ENCODE assay signal across 7 cellular contexts in the genomic region with DNA sequence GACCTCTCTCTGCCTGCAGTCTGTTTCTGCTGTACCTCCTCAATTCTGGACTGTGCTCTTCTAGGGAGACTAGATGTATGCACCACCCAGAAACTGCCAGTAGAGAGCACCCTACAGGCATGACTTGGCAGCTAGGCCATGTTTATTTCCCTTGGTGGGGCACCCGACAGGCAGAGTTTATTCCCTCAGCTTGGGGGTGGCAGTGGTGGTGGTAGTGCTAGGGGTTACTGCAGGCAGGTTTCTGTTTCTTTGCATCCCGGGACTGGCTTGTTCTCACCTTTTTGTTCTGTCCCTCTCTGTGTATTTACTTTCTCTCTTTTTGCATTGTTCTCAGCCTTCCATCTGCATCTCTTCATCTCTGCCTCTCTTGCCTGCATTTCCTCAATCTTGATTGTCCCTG. TPM values are rescaled to one million over a fixed set of nuclear protein-coding genes. Genes with fewer than 3 reads are reported as not detected.
DNase-seq lines count a peak whose midpoint lies in the region; ATAC-seq, FAIRE-seq and TF ChIP-seq lines count a peak whose summit lies in the region.

No MANE protein-coding gene starts in this region.

- TF ChIP-seq CTCF in GM10266 (IDR thresholded peaks at IDR 0.05; ENCODE audit: control insufficient read depth, insufficient read depth, low read depth, missing control alignments) (peak; percentile 68), gastroesophageal sphincter (IDR thresholded peaks at IDR 0.05) (peak in 3 of 4 experiments; percentile 64 to 74 (median 67)), omental fat pad (IDR thresholded peaks at IDR 0.05) (no peak)

- peak; percentile 44 for FAIRE-seq in HTR-8/SVneo (lab: Jason Lieb, UNC)

- H3K4me3 ChIP-seq in SJCRH30 (no peak overlapping the region), gastroesophageal sphincter (no peak overlapping the region)

- no peak for TF ChIP-seq EP300 in gastroesophageal sphincter (IDR thresholded peaks at IDR 0.05)

- DNase-seq in GM10266 (ENCODE audit: extremely low spot score) (peak; percentile 79), HTR-8/SVneo (ENCODE audit: insufficient read length, low spot score) (peak; percentile 72), SJCRH30 (peak; percentile 82 to 90), omental fat pad (ENCODE audit: low spot score) (no peak)
- peak; percentile 57 for DNase-seq in activated naive CD4-positive, alpha-beta T cell treated with anti-CD3 and anti-CD28 coated beads, Interleukin-2, amount 50 U/mL, for 16 hours

- ATAC-seq in gastroesophageal sphincter (peak; percentile 81), omental fat pad (ENCODE audit: low FRiP score) (peak; percentile 77), GM19467 (IDR thresholded peaks at IDR 0.05; ENCODE audit: unreplicated experiment) (no peak)

- 0 to 6% methylated on average over 2 of the region's 2 CpGs for WGBS in gastroesophageal sphincter (ENCODE audit: low coverage in 1 of 2), 2 donors

- no peaks in the 10 kb centered on the region for H3K9me3 ChIP-seq in SJCRH30 (replicated peaks)
- H3K9me3 ChIP-seq in gastroesophageal sphincter: no peaks in the 10 kb centered on the region

- no peaks in the 10 kb centered on the region for H3K27me3 ChIP-seq in SJCRH30
- no peaks in the 10 kb centered on the region for H3K27me3 ChIP-seq in gastroesophageal sphincter

- H3K36me3 ChIP-seq in SJCRH30 (no peaks in the 10 kb centered on the region), gastroesophageal sphincter (peaks cover 0 to 93% of the 10 kb centered on the region in 2 donors)

- H3K4me1 ChIP-seq in SJCRH30 (peaks cover 4% of the 10 kb centered on the region; the same call in 1 of the 2 replicates), gastroesophageal sphincter (peaks cover 0 to 18% (median 11%) of the 10 kb centered on the region in 3 donors)

- no peak for TF ChIP-seq POLR2A in gastroesophageal sphincter (IDR thresholded peaks at IDR 0.05)

- H3K27ac ChIP-seq in SJCRH30: no peak overlapping the region
- peak overlapping the region in 3 of 4 donors; percentile 16 to 63 (median 53) for H3K27ac ChIP-seq in gastroesophageal sphincter

RNA-seq across cellular contexts. Expression of gene PRPF40B, which starts 13.6 kb away (rescaled TPM):
- total RNA-seq in SJCRH30 (2014; rRNA removed; shearing (Covaris generic)): 4.4 and 4.9 TPM in 2 replicates
- 10 to 100 TPM; 14.6 to 24.0 (median 18.3) TPM for total RNA-seq in gastroesophageal sphincter
- 10 to 100 TPM in 1 of 4 donors, 1 to 10 TPM in 3; 7.0 to 19.4 (median 9.4) TPM for total RNA-seq in omental fat pad

RNA-seq across cellular contexts. Expression of gene FAM186B, which starts 31.5 kb away (rescaled TPM):
- total RNA-seq in SJCRH30 (2014; rRNA removed; shearing (Covaris generic)): 0.10 and 0.18 TPM in 2 replicates
- under 1 TPM in 2 of 4 donors, not detected in 2; 0.31 to 0.69 TPM for total RNA-seq in gastroesophageal sphincter
- total RNA-seq in omental fat pad: under 1 TPM in 3 of 4 donors, not detected in 1; 0.25 to 0.84 (median 0.48) TPM

Comparison
In these comparisons a context has a peak if more than half of its experiments do, and no peak if none do; other contexts are left out.
1. CTCF ChIP-seq: peak in GM10266 (single experiment) and gastroesophageal sphincter (3 of 4); none in omental fat pad (0 of 3).